Comparison of ENCODE assay signal across 11 cellular contexts in genomic region chr9:113131689-113132151, GRCh38. TPM values are rescaled to one million over a fixed set of nuclear protein-coding genes. Genes with fewer than 3 reads are reported as not detected.
DNase-seq lines count a peak whose midpoint lies in the region; ATAC-seq and TF ChIP-seq lines count a peak whose summit lies in the region.
"Had no signal": no experiment of that assay in that cellular context is flagged by ENCODE, and none has a peak within 500 bp of the region (broad histone marks: within the 10 kb centered on the region; RNA-seq: fewer than 3 reads in every experiment).

No MANE protein-coding gene starts in this region.

- H3K4me1 Mint-ChIP-seq in progenitor cell of endocrine pancreas (ENCODE audit: low read depth), result no peaks in the 10 kb centered on the region
- H3K4me1 Mint-ChIP-seq in stimulated activated naive CD8-positive, alpha-beta T cell treated with anti-CD3 and anti-CD28 coated beads, Interleukin-15, amount 100 ng/mL, for 72 hours, result no peaks in the 10 kb centered on the region

- no peak overlapping the region for H3K27ac ChIP-seq in SK-N-SH (ENCODE audit: low read depth in 2 of 2, low read length in 1 of 2)

- no peak for TF ChIP-seq RAD21 in SK-N-SH (IDR thresholded peaks at IDR 0.05; ENCODE audit: low read length)

- H3K4me3 ChIP-seq in SK-N-SH (ENCODE audit: low read depth in 2 of 2, low read length in 1 of 2) (no peak overlapping the region), epithelial cell of esophagus (ENCODE audit: low read length) (no peak overlapping the region)

- no peaks in the 10 kb centered on the region for H3K36me3 ChIP-seq in SK-N-SH (replicated peaks in 1 of 2; ENCODE audit: control insufficient read depth in 1 of 2, insufficient read depth in 2 of 2, low read length in 1 of 2)

- no peak overlapping the region for H2AFZ ChIP-seq in SK-N-SH (ENCODE audit: low read depth)

- no peaks in the 10 kb centered on the region for H3K9me2 ChIP-seq in SK-N-SH

- no peaks in the 10 kb centered on the region for H3K9me3 ChIP-seq in SK-N-SH

- no peak overlapping the region for H3K9ac ChIP-seq in SK-N-SH

- CTCF ChIA-PET in SK-N-SH (lab: Yijun Ruan, JAX), result no interaction called here

- POLR2A ChIA-PET in SK-N-SH (lab: Yijun Ruan, JAX), result no interaction called here

- no peaks in the 10 kb centered on the region for H3K36me3 Mint-ChIP-seq in progenitor cell of endocrine pancreas (ENCODE audit: insufficient read depth)

- DNase-seq in SK-N-SH, result no peak
- DNase-seq in RKO (ENCODE audit: low spot score), result peak; percentile 67
- peak; percentile 56 for DNase-seq in epithelial cell of esophagus (ENCODE audit: low read depth)
- peak; percentile 46 for DNase-seq in progenitor cell of endocrine pancreas (ENCODE audit: low spot score, unreplicated experiment)
- DNase-seq in NCI-H2107 treated with DMSO at 0.1 percent for 48 hours (lab: John Stamatoyannopoulos, UW; ENCODE audit: unreplicated experiment), result no peak
- DNase-seq in stimulated activated naive CD8-positive, alpha-beta T cell treated with anti-CD3 and anti-CD28 coated beads, Interleukin-15, amount 100 ng/mL, for 72 hours, result no peak
- no peak for DNase-seq in EL
- DNase-seq: GF-D8, NCI-H526 had no signal

- no peaks in the 10 kb centered on the region for H3K9me3 Mint-ChIP-seq in progenitor cell of endocrine pancreas (ENCODE audit: low read depth)
- H3K9me3 Mint-ChIP-seq in stimulated activated naive CD8-positive, alpha-beta T cell treated with anti-CD3 and anti-CD28 coated beads, Interleukin-15, amount 100 ng/mL, for 72 hours, result no peaks in the 10 kb centered on the region
- H3K9me3 Mint-ChIP-seq: T-helper 1 cell treated with Interleukin-12 subunit alpha and Interleukin-12 subunit beta and Interleukin-4 antibody, amounts not matched to agents 30 μg/mL and 1 μg/mL, for 36 hours had no signal

- TF ChIP-seq EP300 in SK-N-SH (IDR thresholded peaks at IDR 0.05; ENCODE audit: borderline replicate concordance in 1 of 2, low read depth in 1 of 2, low read length in 1 of 2), result no peak

- H3K4me3 Mint-ChIP-seq in progenitor cell of endocrine pancreas (ENCODE audit: low read depth), result no peak overlapping the region
- H3K4me3 Mint-ChIP-seq in stimulated activated naive CD8-positive, alpha-beta T cell treated with anti-CD3 and anti-CD28 coated beads, Interleukin-15, amount 100 ng/mL, for 72 hours, result no peak overlapping the region
- H3K4me3 Mint-ChIP-seq: T-helper 1 cell treated with Interleukin-12 subunit alpha and Interleukin-12 subunit beta and Interleukin-4 antibody, amounts not matched to agents 30 μg/mL and 1 μg/mL, for 36 hours had no signal

- H4K20me1 ChIP-seq in SK-N-SH (ENCODE audit: insufficient read depth), result no peaks in the 10 kb centered on the region

- H3F3A ChIP-seq in SK-N-SH (replicated peaks; ENCODE audit: insufficient read depth), result no peaks in the 10 kb centered on the region

- no peak for ATAC-seq in SK-N-SH treated with all-trans-retinoic acid at 6 μM for 48 hours
- ATAC-seq in stimulated activated naive CD8-positive, alpha-beta T cell treated with anti-CD3 and anti-CD28 coated beads, Interleukin-15, amount 100 ng/mL, for 72 hours, result no peak

- H3K79me2 ChIP-seq in SK-N-SH (ENCODE audit: insufficient read depth), result no peaks in the 10 kb centered on the region

- 45% methylated on average over 3 of the region's 3 CpGs for WGBS in SK-N-SH (ENCODE audit: low lambda C conversion rate)

- H3K27ac Mint-ChIP-seq in progenitor cell of endocrine pancreas, result no peak overlapping the region
- no peak overlapping the region for H3K27ac Mint-ChIP-seq in stimulated activated naive CD8-positive, alpha-beta T cell treated with anti-CD3 and anti-CD28 coated beads, Interleukin-15, amount 100 ng/mL, for 72 hours
- H3K27ac Mint-ChIP-seq: T-helper 1 cell treated with Interleukin-12 subunit alpha and Interleukin-12 subunit beta and Interleukin-4 antibody, amounts not matched to agents 30 μg/mL and 1 μg/mL, for 36 hours had no signal

- TF ChIP-seq CTCF in SK-N-SH (IDR thresholded peaks at IDR 0.05) (no peak), epithelial cell of esophagus (IDR thresholded peaks at IDR 0.05; ENCODE audit: insufficient read depth, low read depth, low read length, missing control alignments) (no peak), progenitor cell of endocrine pancreas (IDR thresholded peaks at IDR 0.05; ENCODE audit: unreplicated experiment) (no peak)

- no peak overlapping the region for H3K4me2 ChIP-seq in SK-N-SH

- no peaks in the 10 kb centered on the region; the same call in 1 of the 2 replicates for H3K27me3 ChIP-seq in SK-N-SH (ENCODE audit: insufficient read depth)

- no peaks in the 10 kb centered on the region for H3K4me1 ChIP-seq in SK-N-SH (ENCODE audit: control insufficient read depth in 1 of 2, insufficient read depth in 2 of 2, low read depth in 1 of 2, low read length in 1 of 2)

- peaks cover 32% of the 10 kb centered on the region for H3K27me3 Mint-ChIP-seq in progenitor cell of endocrine pancreas
- peaks cover 43% of the 10 kb centered on the region for H3K27me3 Mint-ChIP-seq in stimulated activated naive CD8-positive, alpha-beta T cell treated with anti-CD3 and anti-CD28 coated beads, Interleukin-15, amount 100 ng/mL, for 72 hours

TF ChIP-seq in SK-N-SH, 30 proteins besides CTCF, POLR2A, EP300 and RAD21:
- no peak for TF ChIP-seq ELF1 (IDR thresholded peaks at IDR 0.05)
- peak; percentile 95 for TF ChIP-seq REST (IDR thresholded peaks at IDR 0.05; ENCODE audit: low read depth, low read length)

TF ChIP-seq in SK-N-SH treated with all-trans-retinoic acid at 6 μM for 48 hours, 23 proteins besides CTCF, POLR2A, EP300 and RAD21:
- TF ChIP-seq ZC3H10 (CRISPR knock-in tag; IDR thresholded peaks at IDR 0.05) (no peak), PPARA (CRISPR knock-in tag; IDR thresholded peaks at IDR 0.05; ENCODE audit: borderline replicate concordance) (no peak), GLIS3 (CRISPR knock-in tag; IDR thresholded peaks at IDR 0.05) (no peak), ISL1 (CRISPR knock-in tag; IDR thresholded peaks at IDR 0.05) (no peak), BACH2 (CRISPR knock-in tag; IDR thresholded peaks at IDR 0.05; ENCODE audit: borderline replicate concordance) (no peak), ZNF565 (CRISPR knock-in tag; conservative IDR thresholded peaks at IDR 0.05; ENCODE audit: low read depth) (no peak), CSRNP3 (CRISPR knock-in tag; IDR thresholded peaks at IDR 0.05) (no peak), ESRRG (CRISPR knock-in tag; IDR thresholded peaks at IDR 0.05) (no peak)
- TF ChIP-seq, protein P1, sequence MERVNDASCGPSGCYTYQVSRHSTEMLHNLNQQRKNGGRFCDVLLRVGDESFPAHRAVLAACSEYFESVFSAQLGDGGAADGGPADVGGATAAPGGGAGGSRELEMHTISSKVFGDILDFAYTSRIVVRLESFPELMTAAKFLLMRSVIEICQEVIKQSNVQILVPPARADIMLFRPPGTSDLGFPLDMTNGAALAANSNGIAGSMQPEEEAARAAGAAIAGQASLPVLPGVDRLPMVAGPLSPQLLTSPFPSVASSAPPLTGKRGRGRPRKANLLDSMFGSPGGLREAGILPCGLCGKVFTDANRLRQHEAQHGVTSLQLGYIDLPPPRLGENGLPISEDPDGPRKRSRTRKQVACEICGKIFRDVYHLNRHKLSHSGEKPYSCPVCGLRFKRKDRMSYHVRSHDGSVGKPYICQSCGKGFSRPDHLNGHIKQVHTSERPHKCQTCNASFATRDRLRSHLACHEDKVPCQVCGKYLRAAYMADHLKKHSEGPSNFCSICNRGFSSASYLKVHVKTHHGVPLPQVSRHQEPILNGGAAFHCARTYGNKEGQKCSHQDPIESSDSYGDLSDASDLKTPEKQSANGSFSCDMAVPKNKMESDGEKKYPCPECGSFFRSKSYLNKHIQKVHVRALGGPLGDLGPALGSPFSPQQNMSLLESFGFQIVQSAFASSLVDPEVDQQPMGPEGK (CRISPR knock-in tag; IDR thresholded peaks at IDR 0.05; ENCODE audit: borderline replicate concordance), result no peak
TF ChIP-seq in SK-N-SH treated with all-trans-retinoic acid at 6 μM for 48 hours: peak in this region for 0.

RNA-seq across cellular contexts. Expression of gene SLC31A2, which starts 19.1 kb away (rescaled TPM):
- 6.4 and 8.5 TPM in 2 replicates for polyA plus RNA-seq in SK-N-SH (2012; rRNA removed)
- polyA plus RNA-seq in SK-N-SH (2012; cell fraction: cytosol; rRNA removed), result 5.6 and 6.6 TPM in 2 replicates
- 3.4 and 4.2 TPM in 2 replicates for polyA plus RNA-seq in SK-N-SH (2012; cell fraction: nucleus; rRNA removed)
- 3.0 and 3.3 TPM in 2 replicates for total RNA-seq in progenitor cell of endocrine pancreas

Comparison
In these comparisons a context has a peak if more than half of its experiments do, and no peak if none do; other contexts are left out.
1. DNase-seq: peak in RKO (single experiment), epithelial cell of esophagus (single experiment) and progenitor cell of endocrine pancreas (single experiment); none in SK-N-SH (single experiment), NCI-H2107 treated with DMSO at 0.1 percent for 48 hours (single experiment), stimulated activated naive CD8-positive, alpha-beta T cell treated with anti-CD3 and anti-CD28 coated beads, Interleukin-15, amount 100 ng/mL, for 72 hours (0 of 2) and EL (single experiment).